Comparison of ENCODE assay signal across 12 cellular contexts in the genomic region with DNA sequence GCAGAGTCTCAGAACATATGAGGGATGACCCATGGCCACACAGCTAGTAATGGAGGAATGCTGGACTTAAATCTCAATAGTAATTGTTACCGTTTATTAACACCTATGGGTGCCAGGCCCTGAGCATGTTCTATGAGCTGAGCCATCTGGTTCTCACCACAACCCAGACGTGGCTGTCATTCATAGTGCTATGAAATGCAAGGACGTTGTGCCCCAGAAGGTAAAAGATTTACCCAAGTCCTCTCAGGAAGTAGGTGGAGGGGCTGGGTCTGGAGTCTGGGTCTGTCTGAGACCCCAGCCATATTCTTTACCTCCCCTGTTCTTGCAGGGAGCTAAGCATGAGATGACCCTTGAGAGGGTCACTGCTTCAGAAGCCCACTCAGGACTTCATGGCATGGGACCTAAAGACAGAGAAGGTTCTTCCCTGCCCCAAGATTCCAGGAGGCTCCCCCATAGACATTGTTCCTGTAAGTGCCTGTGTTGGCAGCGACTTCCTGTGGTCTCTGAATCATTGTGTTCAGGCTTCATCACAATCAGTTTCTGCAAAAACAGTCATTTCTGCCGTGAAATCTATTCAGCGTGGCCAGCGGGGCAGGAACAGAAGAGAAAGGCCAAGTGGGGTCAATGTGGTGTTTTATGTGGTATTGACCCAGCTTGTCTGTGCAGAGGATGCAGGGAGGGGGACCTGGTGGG.
A peak's percentile ranks its signal among the peaks of the same experiment; 100 is the strongest.
DNase-seq lines count a peak whose midpoint lies in the region; ATAC-seq, FAIRE-seq and TF ChIP-seq lines count a peak whose summit lies in the region.
"Had no signal": no experiment of that assay in that cellular context is flagged by ENCODE, and none has a peak within 500 bp of the region (broad histone marks: within the 10 kb centered on the region; RNA-seq: fewer than 3 reads in every experiment).

No MANE protein-coding gene starts in this region.

- H3K4me3 ChIP-seq in fibroblast of mammary gland (ENCODE audit: control insufficient read depth, low read depth, low read length) = no peak overlapping the region
- H3K4me3 ChIP-seq: body of pancreas, SK-N-MC had no signal

- DNase-seq in ACHN = peak; percentile 78
- DNase-seq in GM18507 (ENCODE audit: extremely low spot score, insufficient read length, low read depth) = no peak
- DNase-seq in RWPE1 (ENCODE audit: low spot score) = no peak
- DNase-seq in fibroblast of mammary gland (ENCODE audit: low read depth) = peak; percentile 86
- no peak for DNase-seq in iPS-NIHi7 (ENCODE audit: extremely low spot score)
- DNase-seq in D341Med (ENCODE audit: low spot score) = no peak
- DNase-seq in substantia nigra (lab: John Stamatoyannopoulos, UW) = no peak
- DNase-seq: DMS79 had no signal

- in situ Hi-C loops in ACHN (cut with HindIII; ENCODE audit: low pct_ligation_motif_present, low pct_unique_long_range_greater_than_20kb, low sequenced_read_pairs) = no loop called here

- peak; percentile 85 for FAIRE-seq in GM18507 (lab: Jason Lieb, UNC)
- FAIRE-seq: H1 had no signal

- H3K27ac ChIP-seq in RWPE1 = peak overlapping the region; percentile 99
- H3K27ac ChIP-seq in substantia nigra (ENCODE audit: low read depth, low read length, poor library complexity, severe bottlenecking) = no peak overlapping the region
- H3K27ac ChIP-seq: SK-N-MC had no signal

- POLR2A ChIA-PET in RWPE1 (lab: Yijun Ruan, JAX; ENCODE audit: low non-redundant PET) = no interaction called here

- CTCF ChIA-PET in RWPE1 (lab: Yijun Ruan, JAX) = no interaction called here

- no peak for ATAC-seq in GM18868 (IDR thresholded peaks at IDR 0.05; ENCODE audit: unreplicated experiment)
- ATAC-seq: body of pancreas had no signal

- TF ChIP-seq CTCF in RWPE1 (conservative IDR thresholded peaks at IDR 0.05; ENCODE audit: low read depth) = no peak
- no peak for TF ChIP-seq CTCF in fibroblast of mammary gland (conservative IDR thresholded peaks at IDR 0.05; ENCODE audit: control insufficient read depth, insufficient read depth, low read depth, low read length)

Comparison
In these comparisons a context has a peak if more than half of its experiments do, and no peak if none do; other contexts are left out.
1. DNase-seq: peak in ACHN (single experiment) and fibroblast of mammary gland (single experiment); none in GM18507 (single experiment), RWPE1 (single experiment), iPS-NIHi7 (single experiment), D341Med (single experiment) and substantia nigra (0 of 49).